In genomic region chr1:224182866-224183590, GRCh38 we compare ENCODE assay signal across 8 cellular contexts. TPM values are rescaled to one million over a fixed set of nuclear protein-coding genes. Genes with fewer than 3 reads are reported as not detected.
A peak's percentile ranks its signal among the peaks of the same experiment; 100 is the strongest.
DNase-seq lines count a peak whose midpoint lies in the region; ATAC-seq, FAIRE-seq and TF ChIP-seq lines count a peak whose summit lies in the region.

Gene DEGS1 (plus strand): TSS chr1:224183240. CDS start chr1:224183337, 97 bp downstream.

- DNase-seq in AG04450 (ENCODE audit: low read depth, low spot score) (no peak), NCI-H2196 (lab: John Stamatoyannopoulos, UW; ENCODE audit: unreplicated experiment) (peak; percentile 84), WTC11 (ENCODE audit: low spot score) (peak; percentile 84), bronchial epithelial cell (ENCODE audit: low read depth) (peak; percentile 48), iris pigment epithelial cell (ENCODE audit: low read depth) (peak; percentile 78)
- peak; percentile 72 for DNase-seq in stimulated activated CD4-positive, alpha-beta T cell treated with anti-CD3 and anti-CD28 coated beads, Interleukin-12 subunit alpha, Interleukin-12 subunit beta, amount 100 ng/mL, for 4 hours

- no peaks in the 10 kb centered on the region for H3K9me3 Mint-ChIP-seq in WTC11

- H3K27me3 ChIP-seq in AG04450 (ENCODE audit: control insufficient read depth, insufficient read depth, low read length) (no peaks in the 10 kb centered on the region), bronchial epithelial cell (ENCODE audit: control insufficient read depth, insufficient read depth, low read length) (no peaks in the 10 kb centered on the region)

- no peaks in the 10 kb centered on the region; the same call in 1 of the 2 replicates for H3K27me3 Mint-ChIP-seq in WTC11 (ENCODE audit: low read depth)

- no peaks in the 10 kb centered on the region for H3K9me3 ChIP-seq in AG04450 (ENCODE audit: control insufficient read depth, insufficient read depth, low read length)

- H3K36me3 Mint-ChIP-seq in WTC11 = peaks cover 8% of the 10 kb centered on the region

- peak within 1 kb of the TSS; percentile 73 for H3K27ac ChIP-seq in AG04450 (ENCODE audit: low read depth, low read length)

- peak within 1 kb of the TSS; percentile 76 for H3K4me3 ChIP-seq in AG04450 (ENCODE audit: low read depth, low read length)
- peak within 1 kb of the TSS; percentile 87 for H3K4me3 ChIP-seq in bronchial epithelial cell (ENCODE audit: low read depth, low read length)

- H3K4me1 Mint-ChIP-seq in WTC11 = peaks cover 31% of the 10 kb centered on the region

- peak within 1 kb of the TSS; percentile 69 for H3K27ac Mint-ChIP-seq in WTC11

- H3K4me3 Mint-ChIP-seq in WTC11 = peak within 1 kb of the TSS; percentile 81

- CTCF ChIA-PET in AG04450 (lab: Charles Lee) (interaction anchor here (0.7 kb wide), 1 partner anchor 13 kb away, joined by 3 read pairs; no protein-coding TSS in a partner anchor), WTC11 (lab: Charles Lee) (interaction anchor here (0.7 to 1.5 kb wide), 3 partner anchors 12 to 487 kb away, joined by 3 to 10 read pairs (median 3); no protein-coding TSS in a partner anchor)

- ATAC-seq in GM18873 (IDR thresholded peaks at IDR 0.05; ENCODE audit: low FRiP score, unreplicated experiment) = peak; percentile 47
- ATAC-seq in HG03108 (IDR thresholded peaks at IDR 0.05; ENCODE audit: unreplicated experiment) = peak; percentile 57
- ATAC-seq in WTC11 = peak; percentile 85

- H3K36me3 ChIP-seq in bronchial epithelial cell (ENCODE audit: control insufficient read depth, insufficient read depth, low read length) = no peaks in the 10 kb centered on the region

- no peak for FAIRE-seq in bronchial epithelial cell (lab: Jason Lieb, UNC)

- 0 out of 2 replicates have a peak, but pooled peaks have one; percentile 6 for TF ChIP-seq CTCF in AG04450 (IDR thresholded peaks at IDR 0.05; ENCODE audit: low read depth, low read length)
- TF ChIP-seq CTCF in WTC11 (IDR thresholded peaks at IDR 0.05) = no peak
- TF ChIP-seq CTCF in bronchial epithelial cell (IDR thresholded peaks at IDR 0.05; ENCODE audit: insufficient read depth, low read length, severe bottlenecking) = no peak

- POLR2A ChIA-PET in AG04450 (lab: Yijun Ruan, JAX) = interaction anchor here (0.5 to 1.5 kb wide), 12 partner anchors 13 to 178 kb away, joined by 3 to 8 read pairs (median 4); partner anchors contain the start of gene NVL
- POLR2A ChIA-PET in WTC11 (lab: Charles Lee) = interaction anchor here (0.7 to 1.6 kb wide), 4 partner anchors 8 to 337 kb away, joined by 3 to 7 read pairs (median 4); partner anchors contain the start of gene TP53BP2

TF ChIP-seq in WTC11, 78 proteins besides CTCF, POLR2A, EP300 and RAD21 (continues in another document):
- no peak for TF ChIP-seq ATF3 (CRISPR knock-in tag; conservative IDR thresholded peaks at IDR 0.05)
- peak; percentile 50; the same call in 1 of the 2 replicates for TF ChIP-seq ELF4 (CRISPR knock-in tag; IDR thresholded peaks at IDR 0.05; ENCODE audit: low read depth)
- TF ChIP-seq NFE2L1 (CRISPR knock-in tag; IDR thresholded peaks at IDR 0.05) = no peak
- TF ChIP-seq FOXK1 (CRISPR knock-in tag; IDR thresholded peaks at IDR 0.05) = peak; percentile 28; the same call in 1 of the 2 replicates
- TF ChIP-seq JAZF1 (CRISPR knock-in tag; IDR thresholded peaks at IDR 0.05) = no peak
- no peak for TF ChIP-seq ZBTB43 (CRISPR knock-in tag; IDR thresholded peaks at IDR 0.05)
- no peak for TF ChIP-seq MYBL2 (CRISPR knock-in tag; IDR thresholded peaks at IDR 0.05)
- TF ChIP-seq ZNF121 (CRISPR knock-in tag; IDR thresholded peaks at IDR 0.05) = no peak
- TF ChIP-seq NFATC4 (CRISPR knock-in tag; IDR thresholded peaks at IDR 0.05) = no peak
- no peak for TF ChIP-seq ZNF671 (CRISPR knock-in tag; IDR thresholded peaks at IDR 0.05)
- no peak for TF ChIP-seq JUN (CRISPR knock-in tag; IDR thresholded peaks at IDR 0.05)
- TF ChIP-seq CBFB (CRISPR knock-in tag; IDR thresholded peaks at IDR 0.05; ENCODE audit: low read depth) = peak; percentile 92
- TF ChIP-seq TP53 (CRISPR knock-in tag; IDR thresholded peaks at IDR 0.05) = peak; percentile 78; the same call in 1 of the 2 replicates
- no peak for TF ChIP-seq ZNF396 (CRISPR knock-in tag; IDR thresholded peaks at IDR 0.05; ENCODE audit: borderline replicate concordance)
- 0 out of 2 replicates have a peak, but pooled peaks have one; percentile 69 for TF ChIP-seq HMGXB4 (CRISPR knock-in tag; IDR thresholded peaks at IDR 0.05)
- no peak for TF ChIP-seq CREB1 (CRISPR knock-in tag; IDR thresholded peaks at IDR 0.05)
- no peak for TF ChIP-seq CDX4 (CRISPR knock-in tag; IDR thresholded peaks at IDR 0.05; ENCODE audit: borderline replicate concordance)
- no peak for TF ChIP-seq SOX15 (CRISPR knock-in tag; IDR thresholded peaks at IDR 0.05)
- no peak for TF ChIP-seq USF1 (CRISPR knock-in tag; IDR thresholded peaks at IDR 0.05)
- no peak for TF ChIP-seq GRHL2 (CRISPR knock-in tag; IDR thresholded peaks at IDR 0.05; ENCODE audit: insufficient replicate concordance, severe bottlenecking)
- no peak for TF ChIP-seq ZNF425 (CRISPR knock-in tag; conservative IDR thresholded peaks at IDR 0.05)
- TF ChIP-seq MLX (CRISPR knock-in tag; IDR thresholded peaks at IDR 0.05) = no peak
- no peak for TF ChIP-seq NR3C1 (CRISPR knock-in tag; conservative IDR thresholded peaks at IDR 0.05; ENCODE audit: low read depth)
- no peak for TF ChIP-seq NR2C2 (CRISPR knock-in tag; IDR thresholded peaks at IDR 0.05)

RNA-seq across cellular contexts. Expression of gene DEGS1, which starts in this region (rescaled TPM):
- 144 and 193 TPM in 2 replicates for polyA plus RNA-seq in AG04450 (2011; rRNA removed)
- 37.3 and 69.9 TPM in 2 replicates for polyA minus RNA-seq in AG04450 (2011; rRNA and poly(A)+ RNA removed)
- total RNA-seq in WTC11 (2021) (30.2 to 31.6 TPM (median 30.7 TPM) in 3 replicates), bronchial epithelial cell (22.5 and 30.0 TPM in 2 replicates)
